In genomic region chr10:21171197-21171935, GRCh38 we compare ENCODE assay signal across 11 cellular contexts.
A peak's percentile ranks its signal among the peaks of the same experiment; 100 is the strongest.
DNase-seq lines count a peak whose midpoint lies in the region; ATAC-seq and TF ChIP-seq lines count a peak whose summit lies in the region.
"Had no signal": no experiment of that assay in that cellular context is flagged by ENCODE, and none has a peak within 500 bp of the region (broad histone marks: within the 10 kb centered on the region; RNA-seq: fewer than 3 reads in every experiment).

No MANE protein-coding gene starts in this region.

- H3K27me3 Mint-ChIP-seq in endodermal cell (ENCODE audit: insufficient read depth) (peaks cover 17% of the 10 kb centered on the region), progenitor cell of endocrine pancreas (peaks cover 14% of the 10 kb centered on the region)

- peaks cover 5% of the 10 kb centered on the region for H3K4me1 ChIP-seq in endodermal cell (ENCODE audit: control insufficient read depth, insufficient read depth, low read length)

- WGBS in endodermal cell (ENCODE audit: insufficient coverage in 1 of 2, insufficient read length in 1 of 2), 2 experiments: 87 to 92% methylated on average over 9 to 14 of the region's 14 CpGs

- no peak overlapping the region for H3K9ac ChIP-seq in endodermal cell (ENCODE audit: extremely low read depth, low read length, poor library complexity, severe bottlenecking)

- H3K36me3 ChIP-seq in endodermal cell (ENCODE audit: control insufficient read depth, insufficient read depth, low read length): peaks cover 32% of the 10 kb centered on the region

- ATAC-seq in HG02938 (IDR thresholded peaks at IDR 0.05; ENCODE audit: unreplicated experiment): no peak
- ATAC-seq: activated T-cell treated with anti-CD3 and anti-CD28 coated beads, Interleukin-2, amount 50 U/mL, for 72 hours; T-helper 17 cell had no signal

- H3K9me3 Mint-ChIP-seq in endodermal cell (no peaks in the 10 kb centered on the region), progenitor cell of endocrine pancreas (ENCODE audit: low read depth) (peaks cover 2% of the 10 kb centered on the region)
- H3K9me3 Mint-ChIP-seq: activated T-cell treated with anti-CD3 and anti-CD28 coated beads, Interleukin-2, amount 50 U/mL, for 72 hours; dendritic cell treated with granulocyte-macrophage colony-stimulating factor and Interleukin-4, amounts not matched to agents 40 ng/mL and 50 ng/mL, for 4 days had no signal

- H3K27me3 ChIP-seq in endodermal cell (ENCODE audit: control insufficient read depth, insufficient read depth, low read length, poor library complexity, severe bottlenecking): no peaks in the 10 kb centered on the region

- H3K4me1 Mint-ChIP-seq in endodermal cell: peaks cover 24% of the 10 kb centered on the region
- peaks cover 18% of the 10 kb centered on the region for H3K4me1 Mint-ChIP-seq in progenitor cell of endocrine pancreas (ENCODE audit: low read depth)
- H3K4me1 Mint-ChIP-seq: T-helper 17 cell had no signal

- H3K27ac ChIP-seq in endodermal cell (ENCODE audit: low read depth, low read length): no peak overlapping the region

- H3K36me3 Mint-ChIP-seq in endodermal cell (ENCODE audit: low read depth) (peaks cover 34% of the 10 kb centered on the region), progenitor cell of endocrine pancreas (ENCODE audit: insufficient read depth) (peaks cover 5% of the 10 kb centered on the region)

- no peak overlapping the region for H3K4me3 Mint-ChIP-seq in endodermal cell
- no peak overlapping the region for H3K4me3 Mint-ChIP-seq in progenitor cell of endocrine pancreas (ENCODE audit: low read depth)
- H3K4me3 Mint-ChIP-seq: dendritic cell treated with granulocyte-macrophage colony-stimulating factor and Interleukin-4, amounts not matched to agents 40 ng/mL and 50 ng/mL, for 4 days; T-helper 17 cell had no signal

- no peaks in the 10 kb centered on the region for H3K9me3 ChIP-seq in endodermal cell (ENCODE audit: control insufficient read depth, low read length)

- H3K27ac Mint-ChIP-seq in endodermal cell: no peak overlapping the region
- H3K27ac Mint-ChIP-seq in progenitor cell of endocrine pancreas: no peak overlapping the region
- H3K27ac Mint-ChIP-seq: activated T-cell treated with anti-CD3 and anti-CD28 coated beads, Interleukin-2, amount 50 U/mL, for 72 hours; dendritic cell treated with granulocyte-macrophage colony-stimulating factor and Interleukin-4, amounts not matched to agents 40 ng/mL and 50 ng/mL, for 4 days; T-helper 17 cell had no signal

- no peak overlapping the region for H3K4me3 ChIP-seq in endodermal cell (ENCODE audit: low read length)

- DNase-seq in DMS53 (lab: John Stamatoyannopoulos, UW) (peak; percentile 52), DMS53 treated with DMSO at 0.1 percent for 48 hours (lab: John Stamatoyannopoulos, UW; ENCODE audit: unreplicated experiment) (no peak), NAMALWA (ENCODE audit: low spot score) (peak; percentile 39), endodermal cell (peak; percentile 72), progenitor cell of endocrine pancreas (ENCODE audit: low spot score, unreplicated experiment) (no peak), COLO829 (ENCODE audit: low spot score) (no peak), NCI-H2081 treated with DMSO at 0.1 percent for 48 hours (lab: John Stamatoyannopoulos, UW) (no peak)
- DNase-seq: activated T-cell treated with anti-CD3 and anti-CD28 coated beads, Interleukin-2, amount 50 U/mL, for 72 hours; T-helper 17 cell had no signal

- peak; percentile 75 for TF ChIP-seq CTCF in endodermal cell (conservative IDR thresholded peaks at IDR 0.05)
- TF ChIP-seq CTCF in progenitor cell of endocrine pancreas (IDR thresholded peaks at IDR 0.05; ENCODE audit: unreplicated experiment): peak; percentile 42

Comparison
In these comparisons a context has a peak if more than half of its experiments do, and no peak if none do; other contexts are left out.
1. DNase-seq: peak in DMS53 (single experiment), NAMALWA (single experiment) and endodermal cell (single experiment); none in DMS53 treated with DMSO at 0.1 percent for 48 hours (single experiment), progenitor cell of endocrine pancreas (single experiment), COLO829 (single experiment) and NCI-H2081 treated with DMSO at 0.1 percent for 48 hours (single experiment).